Comparison of ENCODE assay signal across 1 cellular context in genomic region chr2:205474746-205475145, GRCh38.
TF ChIP-seq lines count a peak whose summit lies in the region.

No MANE protein-coding gene starts in this region.

TF ChIP-seq in endothelial cell of umbilical vein, 7 proteins besides CTCF, POLR2A, EP300 and RAD21:
- TF ChIP-seq MAX (IDR thresholded peaks at IDR 0.05; ENCODE audit: insufficient read depth, insufficient read length) (no peak), JUN (IDR thresholded peaks at IDR 0.05; ENCODE audit: borderline replicate concordance, insufficient read depth, insufficient read length, low read depth) (no peak), GATA2 (IDR thresholded peaks at IDR 0.05; ENCODE audit: insufficient read depth, insufficient read length, low read depth, low read length) (no peak), EZH2 (IDR thresholded peaks at IDR 0.05; ENCODE audit: borderline replicate concordance, low read depth, low read length, severe bottlenecking) (no peak), FOS (IDR thresholded peaks at IDR 0.05; ENCODE audit: borderline replicate concordance, insufficient read depth, low read length) (no peak), POLR2AphosphoS5 (IDR thresholded peaks at IDR 0.05; ENCODE audit: insufficient read depth, low read depth, low read length) (no peak), MYC (IDR thresholded peaks at IDR 0.05; ENCODE audit: low read depth, low read length) (no peak)
